8 cellular contexts compared by ENCODE assay signal in the genomic region with DNA sequence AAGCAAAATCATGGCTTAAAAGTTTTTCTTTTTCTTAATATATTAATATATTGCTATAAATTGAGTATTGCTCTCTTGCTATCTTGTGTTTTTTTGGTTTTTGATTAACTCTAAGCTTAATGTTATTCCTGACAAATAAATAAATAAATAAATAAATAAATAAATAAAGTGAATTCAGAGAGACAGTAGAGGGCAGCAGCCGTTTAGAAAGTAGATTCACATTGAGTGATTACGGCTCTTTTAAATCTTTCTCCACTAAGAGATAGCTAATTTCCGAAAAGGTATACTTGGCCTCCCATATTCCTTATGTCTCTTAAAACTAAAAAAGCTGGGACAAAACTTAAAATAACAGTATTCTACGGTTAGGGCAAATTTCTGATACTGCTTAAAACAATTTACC. TPM values are rescaled to one million over a fixed set of nuclear protein-coding genes. Genes with fewer than 3 reads are reported as not detected.
DNase-seq lines count a peak whose midpoint lies in the region; ATAC-seq and FAIRE-seq lines count a peak whose summit lies in the region.

No MANE protein-coding gene starts in this region.

- no peak overlapping the region for H3K4me3 ChIP-seq in GM23248
- H3K4me3 ChIP-seq in adipocyte (ENCODE audit: low read length): no peak overlapping the region

- no peak for FAIRE-seq in HTR-8/SVneo (lab: Jason Lieb, UNC)

- H3K9me3 Mint-ChIP-seq in activated T-helper 17 cell treated with anti-CD3 and anti-CD28 coated beads, Interleukin-2, amount 50 U/mL, for 72 hours: no peaks in the 10 kb centered on the region

- in situ Hi-C loops in ACHN (cut with HindIII; ENCODE audit: low pct_ligation_motif_present, low pct_unique_long_range_greater_than_20kb, low sequenced_read_pairs): no loop called here
- in situ Hi-C loops in GM23248 (cut with MboI): no loop called here

- H3K4me3 Mint-ChIP-seq in activated T-helper 17 cell treated with anti-CD3 and anti-CD28 coated beads, Interleukin-2, amount 50 U/mL, for 72 hours: no peak overlapping the region

- H3K27me3 Mint-ChIP-seq in activated T-helper 17 cell treated with anti-CD3 and anti-CD28 coated beads, Interleukin-2, amount 50 U/mL, for 72 hours: no peaks in the 10 kb centered on the region

- no peaks in the 10 kb centered on the region for H3K79me2 ChIP-seq in GM23248 (ENCODE audit: insufficient read depth)

- H3K4me2 ChIP-seq in GM23248 (ENCODE audit: unreplicated experiment): no peak overlapping the region

- H3K27me3 ChIP-seq in GM23248 (replicated peaks; ENCODE audit: insufficient read depth): no peaks in the 10 kb centered on the region
- H3K27me3 ChIP-seq in adipocyte (replicated peaks; ENCODE audit: control insufficient read depth, insufficient read depth, low read length): no peaks in the 10 kb centered on the region

- no peaks in the 10 kb centered on the region for H4K20me1 ChIP-seq in GM23248 (ENCODE audit: insufficient read depth)

- ATAC-seq in HG03432 (IDR thresholded peaks at IDR 0.05; ENCODE audit: unreplicated experiment) (no peak), HG03139 (IDR thresholded peaks at IDR 0.05; ENCODE audit: unreplicated experiment) (no peak)
- no peak for ATAC-seq in activated T-helper 17 cell treated with anti-CD3 and anti-CD28 coated beads, Interleukin-2, amount 50 U/mL, for 72 hours (replicated peaks)

- H3K9ac ChIP-seq in GM23248 (no peak overlapping the region), adipocyte (ENCODE audit: low read length) (no peak overlapping the region)

- H3K4me1 ChIP-seq in GM23248 (ENCODE audit: insufficient read depth) (no peaks in the 10 kb centered on the region), adipocyte (ENCODE audit: control insufficient read depth, insufficient read depth, low read length) (peaks cover 5% of the 10 kb centered on the region)

- no peak overlapping the region for H3K27ac ChIP-seq in GM23248

- H3K9me3 ChIP-seq in GM23248 (ENCODE audit: low read depth) (no peaks in the 10 kb centered on the region), adipocyte (ENCODE audit: control insufficient read depth, low read length) (no peaks in the 10 kb centered on the region)

- WGBS in GM23248 (ENCODE audit: low coverage in 1 of 2, low lambda C conversion rate in 2 of 2, missing lambda C conversion rate in 2 of 2), 2 experiments: 10 to 13% methylated on average over 4 of the region's 4 CpGs

- peaks cover 41% of the 10 kb centered on the region for H3K36me3 Mint-ChIP-seq in activated T-helper 17 cell treated with anti-CD3 and anti-CD28 coated beads, Interleukin-2, amount 50 U/mL, for 72 hours (ENCODE audit: low read depth)

- H3K27ac Mint-ChIP-seq in activated T-helper 17 cell treated with anti-CD3 and anti-CD28 coated beads, Interleukin-2, amount 50 U/mL, for 72 hours: no peak overlapping the region

- no peaks in the 10 kb centered on the region; the same call in 1 of the 2 replicates for H3F3A ChIP-seq in GM23248 (ENCODE audit: insufficient read depth)

- DNase-seq in ACHN (peak; percentile 57), GM23248 (peak; percentile 76), adipocyte (ENCODE audit: low read depth) (peak; percentile 77), iris pigment epithelial cell (ENCODE audit: low read depth) (peak; percentile 46), HTR-8/SVneo (ENCODE audit: insufficient read length, low spot score) (no peak)

- H3K4me1 Mint-ChIP-seq in activated T-helper 17 cell treated with anti-CD3 and anti-CD28 coated beads, Interleukin-2, amount 50 U/mL, for 72 hours: no peaks in the 10 kb centered on the region

- H2AFZ ChIP-seq in GM23248: no peak overlapping the region

- H3K36me3 ChIP-seq in GM23248 (ENCODE audit: low read depth): no peaks in the 10 kb centered on the region
- no peaks in the 10 kb centered on the region for H3K36me3 ChIP-seq in adipocyte (ENCODE audit: control insufficient read depth, insufficient read depth, low read length, severe bottlenecking)

- no peaks in the 10 kb centered on the region for H3K9me2 ChIP-seq in GM23248 (ENCODE audit: insufficient read depth)

RNA-seq across cellular contexts. Expression of gene MSH2, which starts 34.3 kb away (rescaled TPM):
- total RNA-seq in GM23248 (2014; rRNA removed; shearing (Covaris generic)): 21.6 and 21.8 TPM in 2 replicates
- polyA plus RNA-seq in GM23248 (2016; fragmentation: Nextera tagmentation; extraction: Ambion mirVana): 17.1 and 17.8 TPM in 2 replicates
- 10 to 100 TPM; 45.9 to 58.0 TPM for total RNA-seq in activated T-helper 17 cell treated with anti-CD3 and anti-CD28 coated beads, Interleukin-2, amount 50 U/mL, for 72 hours
